Comparison of ENCODE assay signal across 10 cellular contexts in the genomic region with DNA sequence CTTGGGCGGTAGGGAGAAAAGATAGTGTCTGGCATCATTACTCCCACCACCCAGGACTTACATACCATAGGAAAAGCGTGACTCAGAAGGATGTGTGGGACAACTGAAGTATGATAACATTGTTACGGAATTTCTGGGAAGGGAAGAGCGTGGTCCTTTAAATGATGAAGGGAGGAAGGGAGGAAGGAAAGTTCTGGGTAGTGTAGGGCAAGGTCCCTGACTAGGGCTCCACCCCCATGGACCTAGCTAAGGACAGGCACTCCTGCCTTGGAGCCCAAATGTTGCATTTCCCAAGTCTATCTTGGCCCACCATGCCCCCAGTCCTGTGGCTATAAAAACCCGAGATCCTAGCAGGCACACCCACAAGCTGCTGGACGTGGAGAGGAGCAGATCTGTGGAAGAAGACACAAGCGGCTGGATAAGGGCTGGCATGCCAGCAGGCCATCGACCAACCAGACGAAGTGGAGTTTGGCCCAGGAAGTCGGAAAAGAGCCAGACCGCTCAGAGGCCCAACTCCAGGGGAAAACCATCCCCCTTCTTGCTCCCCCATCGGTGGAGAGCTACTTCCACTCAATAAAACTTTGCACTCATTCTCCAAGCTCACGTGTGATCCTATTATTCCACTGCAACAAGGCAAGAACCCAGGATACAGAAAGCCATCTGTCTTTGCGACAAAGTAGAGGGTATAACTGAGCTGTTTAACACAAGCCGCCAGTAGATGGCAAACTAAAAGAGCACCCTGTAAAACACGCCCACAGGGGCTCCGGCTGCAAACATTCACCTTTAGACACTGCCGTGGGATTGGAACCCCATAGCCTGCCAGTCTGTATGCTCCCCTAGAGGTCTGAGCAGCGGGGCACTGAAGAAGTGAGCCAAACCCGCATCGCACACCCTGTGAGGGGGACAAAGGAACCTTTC. TPM values are rescaled to one million over a fixed set of nuclear protein-coding genes. Genes with fewer than 3 reads are reported as not detected.
DNase-seq lines count a peak whose midpoint lies in the region; ATAC-seq, FAIRE-seq and TF ChIP-seq lines count a peak whose summit lies in the region.
"Had no signal": no experiment of that assay in that cellular context is flagged by ENCODE, and none has a peak within 500 bp of the region (broad histone marks: within the 10 kb centered on the region; RNA-seq: fewer than 3 reads in every experiment).

No MANE protein-coding gene starts in this region.

- no peaks in the 10 kb centered on the region for H3K4me1 Mint-ChIP-seq in CD4-positive, alpha-beta memory T cell
- peaks cover 3% of the 10 kb centered on the region for H3K4me1 Mint-ChIP-seq in stimulated activated memory B cell treated with anti-CD40 and anti-IgM and Interleukin-4, amounts not matched to agents 10 μg/mL and 1 μg/mL and 100 μg/mL, for 72 hours

- DNase-seq in Daoy (ENCODE audit: low read depth), result peak; percentile 66
- DNase-seq in HS-5 (ENCODE audit: low read depth), result peak; percentile 73
- DNase-seq in UCSD-AML1 (lab: John Stamatoyannopoulos, UW; ENCODE audit: unreplicated experiment), result peak; percentile 9
- no peak for DNase-seq in kidney
- no peak for DNase-seq in activated CD8-positive, alpha-beta memory T cell treated with anti-CD3 and anti-CD28 coated beads for 24 hours
- DNase-seq in CD4-positive, alpha-beta memory T cell, result no peak
- no peak for DNase-seq in NCI-H345 (lab: John Stamatoyannopoulos, UW)
- DNase-seq: activated CD4-positive, CD25-positive, alpha-beta regulatory T cell treated with anti-CD3 and anti-CD28 coated beads, Interleukin-2, amount 50 U/mL, for 72 hours had no signal

- FAIRE-seq in kidney (lab: Jason Lieb, UNC), result no peak

- intact Hi-C loops in kidney (cut with DNase I), result no loop called here
- intact Hi-C loops in CD4-positive, alpha-beta memory T cell (cut with micrococcal nuclease), result no loop called here

- H3K27me3 Mint-ChIP-seq in CD4-positive, alpha-beta memory T cell, result peaks cover 0 to 2% of the 10 kb centered on the region in 2 donors
- H3K27me3 Mint-ChIP-seq in stimulated activated memory B cell treated with anti-CD40 and anti-IgM and Interleukin-4, amounts not matched to agents 10 μg/mL and 1 μg/mL and 100 μg/mL, for 72 hours, result no peaks in the 10 kb centered on the region
- H3K27me3 Mint-ChIP-seq: activated naive CD8-positive, alpha-beta T cell had no signal

- no peaks in the 10 kb centered on the region for H3K36me3 Mint-ChIP-seq in CD4-positive, alpha-beta memory T cell
- no peaks in the 10 kb centered on the region for H3K36me3 Mint-ChIP-seq in stimulated activated memory B cell treated with anti-CD40 and anti-IgM and Interleukin-4, amounts not matched to agents 10 μg/mL and 1 μg/mL and 100 μg/mL, for 72 hours
- H3K36me3 Mint-ChIP-seq: activated naive CD8-positive, alpha-beta T cell had no signal

- H3K27ac ChIP-seq in kidney (ENCODE audit: low read depth in 2 of 2, low read length in 2 of 2), result no peak overlapping the region
- H3K27ac ChIP-seq in CD4-positive, alpha-beta memory T cell (ENCODE audit: low read depth, low read length), result no peak overlapping the region

- POLR2A ChIA-PET in CD4-positive, alpha-beta memory T cell (lab: Charles Lee; ENCODE audit: partially characterized antibody), result no interaction called here

- H3K9me3 Mint-ChIP-seq in CD4-positive, alpha-beta memory T cell, result no peaks in the 10 kb centered on the region
- H3K9me3 Mint-ChIP-seq in stimulated activated memory B cell treated with anti-CD40 and anti-IgM and Interleukin-4, amounts not matched to agents 10 μg/mL and 1 μg/mL and 100 μg/mL, for 72 hours, result no peaks in the 10 kb centered on the region

- H3K4me3 Mint-ChIP-seq in CD4-positive, alpha-beta memory T cell, result no peak overlapping the region
- no peak overlapping the region for H3K4me3 Mint-ChIP-seq in stimulated activated memory B cell treated with anti-CD40 and anti-IgM and Interleukin-4, amounts not matched to agents 10 μg/mL and 1 μg/mL and 100 μg/mL, for 72 hours
- H3K4me3 Mint-ChIP-seq: activated naive CD8-positive, alpha-beta T cell had no signal

- H3K36me3 ChIP-seq in kidney (ENCODE audit: control insufficient read depth in 1 of 2, insufficient read depth in 2 of 2, low read length in 2 of 2), result no peaks in the 10 kb centered on the region
- H3K36me3 ChIP-seq in CD4-positive, alpha-beta memory T cell (ENCODE audit: insufficient read depth, low read length), result no peaks in the 10 kb centered on the region

- TF ChIP-seq CTCF in kidney (IDR thresholded peaks at IDR 0.05; ENCODE audit: borderline replicate concordance, extremely low read depth, insufficient read depth), result peak; percentile 14

- no peaks in the 10 kb centered on the region for H3K9me3 ChIP-seq in kidney (ENCODE audit: control insufficient read depth in 1 of 2, low read length in 2 of 2)
- H3K9me3 ChIP-seq in CD4-positive, alpha-beta memory T cell (ENCODE audit: control insufficient read depth in 1 of 2, low read length in 2 of 2), result no peaks in the 10 kb centered on the region

- peak overlapping the region; percentile 15 to 29 for H3K4me3 ChIP-seq in kidney (ENCODE audit: low read length in 2 of 2)
- no peak overlapping the region for H3K4me3 ChIP-seq in CD4-positive, alpha-beta memory T cell (ENCODE audit: low read length in 2 of 2)

- no peak overlapping the region for H3K27ac Mint-ChIP-seq in CD4-positive, alpha-beta memory T cell
- no peak overlapping the region for H3K27ac Mint-ChIP-seq in stimulated activated memory B cell treated with anti-CD40 and anti-IgM and Interleukin-4, amounts not matched to agents 10 μg/mL and 1 μg/mL and 100 μg/mL, for 72 hours
- H3K27ac Mint-ChIP-seq: activated naive CD8-positive, alpha-beta T cell had no signal

- no peak for ATAC-seq in stimulated activated memory B cell treated with anti-CD40 and anti-IgM and Interleukin-4, amounts not matched to agents 10 μg/mL and 1 μg/mL and 100 μg/mL, for 72 hours

- no peak overlapping the region for H3K9ac ChIP-seq in kidney (ENCODE audit: low read length in 2 of 2)

- no peaks in the 10 kb centered on the region for H3K27me3 ChIP-seq in CD4-positive, alpha-beta memory T cell (ENCODE audit: insufficient read depth, low read length)

- no peaks in the 10 kb centered on the region for H3K4me1 ChIP-seq in kidney (ENCODE audit: control insufficient read depth in 1 of 2, insufficient read depth in 1 of 2, low read depth in 1 of 2, low read length in 2 of 2)
- H3K4me1 ChIP-seq in CD4-positive, alpha-beta memory T cell (ENCODE audit: insufficient read depth, low read length), result no peaks in the 10 kb centered on the region

- CTCF ChIA-PET in CD4-positive, alpha-beta memory T cell (lab: Charles Lee; ENCODE audit: partially characterized antibody), result interaction anchor here (0.7 to 1.4 kb wide), 2 partner anchors 15 to 315 kb away, joined by 3 to 9 read pairs; no protein-coding TSS in a partner anchor

RNA-seq across cellular contexts. Expression of gene RAB21, which starts 23.0 kb away (rescaled TPM):
- 50.6 and 51.0 TPM in 2 replicates for total RNA-seq in Daoy (2014; rRNA removed; shearing (Covaris generic))
- 101 TPM for total RNA-seq in kidney
- polyA plus RNA-seq in kidney (ENCODE audit: insufficient read depth, low read depth, low replicate concordance), result 24.5 TPM
- total RNA-seq in CD4-positive, alpha-beta memory T cell, result 10 to 100 TPM; 73.6 to 77.2 TPM
- 10 to 100 TPM; 38.3 to 46.0 TPM for polyA plus RNA-seq in CD4-positive, alpha-beta memory T cell

RNA-seq across cellular contexts. Expression of gene TMEM19, which starts 45.8 kb away (rescaled TPM):
- total RNA-seq in Daoy (2014; rRNA removed; shearing (Covaris generic)), result 21.2 and 46.7 TPM in 2 replicates
- 35.6 TPM for total RNA-seq in kidney
- 14.9 TPM for polyA plus RNA-seq in kidney (ENCODE audit: insufficient read depth, low read depth, low replicate concordance)
- 10 to 100 TPM; 10.5 to 14.1 TPM for total RNA-seq in CD4-positive, alpha-beta memory T cell
- 10 to 100 TPM; 28.0 to 49.0 TPM for polyA plus RNA-seq in CD4-positive, alpha-beta memory T cell

Comparison
In these comparisons a context has a peak if more than half of its experiments do, and no peak if none do; other contexts are left out.
1. DNase-seq: peak in Daoy (single experiment), HS-5 (single experiment) and UCSD-AML1 (single experiment); none in kidney (single experiment), activated CD8-positive, alpha-beta memory T cell treated with anti-CD3 and anti-CD28 coated beads for 24 hours (single experiment), CD4-positive, alpha-beta memory T cell (0 of 5) and NCI-H345 (single experiment).
2. H3K4me3 ChIP-seq: peak in kidney (2 of 2); none in CD4-positive, alpha-beta memory T cell (0 of 2).